ENCODE assay signal across 1 cellular context in the genomic region with DNA sequence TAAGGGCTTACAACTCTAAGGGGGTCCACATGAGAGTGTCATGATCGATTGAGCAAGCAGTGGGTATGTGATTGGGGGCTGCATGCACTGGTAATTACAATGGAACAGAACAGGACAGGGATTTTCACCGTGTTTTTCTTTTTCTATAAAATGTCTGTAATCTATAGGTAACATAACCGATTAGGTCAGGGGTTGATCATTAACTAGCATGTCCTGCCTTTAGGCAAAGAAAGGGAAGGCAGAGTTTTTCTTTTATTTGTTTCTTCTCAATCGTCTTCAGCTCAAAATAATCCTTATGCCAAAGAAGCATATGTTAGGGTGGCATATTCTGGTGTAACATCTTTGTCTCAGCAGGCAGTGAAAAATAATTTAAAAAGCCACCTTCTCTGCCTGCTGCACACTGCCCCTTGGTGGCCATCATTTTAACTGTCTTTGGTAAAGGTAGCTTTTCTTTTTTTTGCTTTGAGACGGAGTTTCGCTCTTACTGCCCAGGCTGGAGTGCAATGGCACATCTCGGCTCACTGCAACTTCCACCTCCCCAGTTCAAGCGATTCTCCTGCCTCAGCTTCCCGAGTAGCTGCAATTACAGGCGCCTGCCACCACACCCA.
A peak's percentile ranks its signal among the peaks of the same experiment; 100 is the strongest.
TF ChIP-seq lines count a peak whose summit lies in the region.

No MANE protein-coding gene starts in this region.

TF ChIP-seq in HepG2, 621 proteins besides CTCF, POLR2A, EP300 and RAD21:
- TF ChIP-seq STAG1 (CRISPR knock-in tag; IDR thresholded peaks at IDR 0.05) (peak; percentile 67), CAMTA2 (CRISPR knock-in tag; IDR thresholded peaks at IDR 0.05; ENCODE audit: borderline replicate concordance) (no peak), ZNF362 (CRISPR knock-in tag; IDR thresholded peaks at IDR 0.05; ENCODE audit: borderline replicate concordance) (peak; percentile 66; the same call in 1 of the 2 replicates), ZNF564 (CRISPR knock-in tag; IDR thresholded peaks at IDR 0.05) (no peak), SMC3 (IDR thresholded peaks at IDR 0.05; ENCODE audit: low read length) (peak; percentile 65), ZNF501 (CRISPR knock-in tag; IDR thresholded peaks at IDR 0.05) (0 out of 2 replicates have a peak, but pooled peaks have one; percentile 44)
